In the genomic region with DNA sequence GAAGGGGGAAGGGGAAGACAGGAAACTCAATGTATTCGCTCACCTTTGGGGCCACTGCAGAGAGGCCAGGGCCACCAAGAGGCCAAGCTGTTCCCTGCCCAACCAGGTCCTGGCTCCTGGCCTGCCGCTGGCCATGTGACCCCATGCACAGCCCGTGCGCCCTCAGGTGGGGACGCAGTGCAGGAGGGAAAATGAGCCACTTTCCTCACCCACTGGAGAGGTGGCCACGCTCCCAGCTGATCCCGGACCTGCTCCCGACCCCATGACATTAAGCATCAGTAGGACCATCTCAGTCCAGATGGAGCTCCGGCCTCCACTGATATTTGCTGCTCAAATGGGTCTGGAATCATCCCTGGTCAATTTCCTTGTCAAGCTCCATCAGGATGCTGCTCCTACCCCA, we compare ENCODE assay signal across 16 cellular contexts. TPM values are rescaled to one million over a fixed set of nuclear protein-coding genes. Genes with fewer than 3 reads are reported as not detected.
DNase-seq lines count a peak whose midpoint lies in the region; ATAC-seq and TF ChIP-seq lines count a peak whose summit lies in the region.
"Had no signal": no experiment of that assay in that cellular context is flagged by ENCODE, and none has a peak within 500 bp of the region (broad histone marks: within the 10 kb centered on the region; RNA-seq: fewer than 3 reads in every experiment).

No MANE protein-coding gene starts in this region.

- H3K4me1 Mint-ChIP-seq in WTC11 (peaks cover 11% of the 10 kb centered on the region), chondrocyte (ENCODE audit: low read depth) (no peaks in the 10 kb centered on the region)
- H3K4me1 Mint-ChIP-seq: CD4-positive, alpha-beta memory T cell had no signal

- no peak overlapping the region for H3K27ac Mint-ChIP-seq in WTC11
- no peak overlapping the region for H3K27ac Mint-ChIP-seq in chondrocyte (ENCODE audit: unreplicated experiment)
- H3K27ac Mint-ChIP-seq: HFFc6 had no signal

- DNase-seq in WTC11 (ENCODE audit: low spot score), result no peak
- peak; percentile 79 for DNase-seq in chondrocyte (ENCODE audit: low spot score)
- DNase-seq in posterior vena cava (ENCODE audit: low spot score), result peak; percentile 69
- DNase-seq in breast epithelium (ENCODE audit: low spot score in 2 of 2), result no peak
- DNase-seq in activated CD8-positive, alpha-beta memory T cell treated with anti-CD3 and anti-CD28 coated beads for 24 hours, result no peak
- DNase-seq: C1 segment of cervical spinal cord; Calu3; CD4-positive, alpha-beta memory T cell; COR-L47; DMS53; DMS79 treated with DMSO at 0.1 percent for 48 hours; GF-D8; GOT3; HFFc6 had no signal

- CTCF ChIA-PET in WTC11 (lab: Charles Lee), result interaction anchor here (0.5 to 3.8 kb wide), 3 partner anchors 11 to 75 kb away, joined by 3 to 19 read pairs (median 3); no protein-coding TSS in a partner anchor

- TF ChIP-seq POLR2A in breast epithelium (IDR thresholded peaks at IDR 0.05), result no peak

- H3K27ac ChIP-seq in breast epithelium, result no peak overlapping the region

- TF ChIP-seq CTCF in WTC11 (IDR thresholded peaks at IDR 0.05) (no peak), chondrocyte (IDR thresholded peaks at IDR 0.05) (no peak), breast epithelium (IDR thresholded peaks at IDR 0.05) (no peak)

- ATAC-seq in WTC11 (no peak), GM18867 (IDR thresholded peaks at IDR 0.05; ENCODE audit: unreplicated experiment) (no peak)

- H3K36me3 ChIP-seq in breast epithelium, result no peaks in the 10 kb centered on the region
- H3K36me3 ChIP-seq: HAP-1 had no signal

- POLR2A ChIA-PET in WTC11 (lab: Charles Lee), result no interaction called here

- H3K4me1 ChIP-seq in breast epithelium, result no peaks in the 10 kb centered on the region

- intact Hi-C loops in posterior vena cava (cut with DNase I) (loop anchor here in 1 of 2 donors (1.0 kb wide), 1 partner anchor 18 kb away; no protein-coding TSS in a partner anchor), breast epithelium (cut with DNase I; ENCODE audit: low total_unique reads) (no loop called here)

- no peaks in the 10 kb centered on the region for H3K9me3 Mint-ChIP-seq in WTC11
- H3K9me3 Mint-ChIP-seq in chondrocyte (ENCODE audit: low read depth), result no peaks in the 10 kb centered on the region
- H3K9me3 Mint-ChIP-seq: HFFc6 had no signal

- H3K4me3 Mint-ChIP-seq in WTC11 (no peak overlapping the region), chondrocyte (ENCODE audit: unreplicated experiment) (no peak overlapping the region)
- H3K4me3 Mint-ChIP-seq: CD4-positive, alpha-beta memory T cell; HFFc6 had no signal

- H3K36me3 Mint-ChIP-seq in WTC11 (no peaks in the 10 kb centered on the region), chondrocyte (ENCODE audit: low read depth) (peaks cover 1% of the 10 kb centered on the region)
- H3K36me3 Mint-ChIP-seq: CD4-positive, alpha-beta memory T cell had no signal

- H3K27me3 Mint-ChIP-seq in WTC11 (ENCODE audit: low read depth), result no peaks in the 10 kb centered on the region
- no peaks in the 10 kb centered on the region for H3K27me3 Mint-ChIP-seq in chondrocyte (ENCODE audit: low read depth)

- H3K4me3 ChIP-seq in breast epithelium, result no peak overlapping the region
- H3K4me3 ChIP-seq: HAP-1 had no signal

- no peaks in the 10 kb centered on the region for H3K27me3 ChIP-seq in breast epithelium

- no peaks in the 10 kb centered on the region for H3K9me3 ChIP-seq in breast epithelium
- H3K9me3 ChIP-seq: HAP-1 had no signal

TF ChIP-seq in WTC11, 78 proteins besides CTCF, POLR2A, EP300 and RAD21:
- TF ChIP-seq USF2 (CRISPR knock-in tag; IDR thresholded peaks at IDR 0.05), result peak; percentile 54
- TF ChIP-seq PRRX2 (CRISPR knock-in tag; IDR thresholded peaks at IDR 0.05), result no peak

RNA-seq across cellular contexts. Expression of gene HSPA12A, which starts 40.2 kb away (rescaled TPM):
- total RNA-seq in WTC11 (2021), result 5.0 to 7.2 TPM (median 5.2 TPM) in 3 replicates
- 5.8 to 9.7 TPM (median 6.9 TPM) in 3 replicates for total RNA-seq in chondrocyte
- 10 to 100 TPM; 20.5 to 20.8 TPM for total RNA-seq in posterior vena cava
- 10 to 100 TPM; 13.2 to 23.6 (median 14.2) TPM for total RNA-seq in breast epithelium

Comparison
In these comparisons a context has a peak if more than half of its experiments do, and no peak if none do; other contexts are left out.
1. DNase-seq: peak in chondrocyte (single experiment) and posterior vena cava (single experiment); none in WTC11 (single experiment), breast epithelium (0 of 2) and activated CD8-positive, alpha-beta memory T cell treated with anti-CD3 and anti-CD28 coated beads for 24 hours (single experiment).